Comparison of ENCODE assay signal across 18 cellular contexts in genomic region chr14:95623195-95623594, GRCh38.
A peak's percentile ranks its signal among the peaks of the same experiment; 100 is the strongest.
DNase-seq lines count a peak whose midpoint lies in the region; ATAC-seq and TF ChIP-seq lines count a peak whose summit lies in the region.
"Had no signal": no experiment of that assay in that cellular context is flagged by ENCODE, and none has a peak within 500 bp of the region (broad histone marks: within the 10 kb centered on the region; RNA-seq: fewer than 3 reads in every experiment).

No MANE protein-coding gene starts in this region.

- TF ChIP-seq CTCF in AG10803 (conservative IDR thresholded peaks at IDR 0.05; ENCODE audit: low read length) (no peak), SU-DHL-6 (IDR thresholded peaks at IDR 0.05; ENCODE audit: insufficient read depth, low read length, poor library complexity, severe bottlenecking) (no peak), fibroblast of the aortic adventitia (IDR thresholded peaks at IDR 0.05; ENCODE audit: insufficient read depth, low read length) (no peak), upper lobe of left lung (IDR thresholded peaks at IDR 0.05) (no peak), vagina (IDR thresholded peaks at IDR 0.05) (no peak)

- peak; percentile 1 for DNase-seq in AG10803 (ENCODE audit: low read depth)
- peak; percentile 1 for DNase-seq in EH (ENCODE audit: low read depth)
- peak; percentile 1 for DNase-seq in fibroblast of the aortic adventitia (ENCODE audit: low read depth)
- DNase-seq in upper lobe of left lung = no peak
- no peak for DNase-seq in MV-4-11 (lab: John Stamatoyannopoulos, UW)
- no peak for DNase-seq in NCI-H524 (lab: John Stamatoyannopoulos, UW)
- no peak for DNase-seq in vagina (ENCODE audit: extremely low spot score in 2 of 2)
- DNase-seq: Calu3, DND-41, H7, NCI-H1105, NCI-H1436 treated with DMSO at 0.1 percent for 48 hours, NCI-H187 treated with DMSO at 0.1 percent for 48 hours, NCI-H2107, NCI-H524 treated with DMSO at 0.1 percent for 48 hours, NCI-H774 had no signal

- H3K4me1 ChIP-seq in upper lobe of left lung (no peaks in the 10 kb centered on the region), vagina (no peaks in the 10 kb centered on the region)

- ATAC-seq in upper lobe of left lung (ENCODE audit: low FRiP score in 2 of 2) = no peak
- ATAC-seq: SK-N-SH treated with all-trans-retinoic acid at 6 μM for 48 hours had no signal

- WGBS in upper lobe of left lung, 2 donors = 56 to 68% methylated on average over 5 of the region's 5 CpGs

- no peak overlapping the region for H3K9ac ChIP-seq in SU-DHL-6 (ENCODE audit: low read length)

- no peaks in the 10 kb centered on the region for H3K9me2 ChIP-seq in SU-DHL-6 (replicated peaks; ENCODE audit: insufficient read depth, low read length)

- TF ChIP-seq POLR2A in upper lobe of left lung (IDR thresholded peaks at IDR 0.05) = no peak
- TF ChIP-seq POLR2A in vagina (IDR thresholded peaks at IDR 0.05) = no peak

- no peaks in the 10 kb centered on the region for H3F3A ChIP-seq in SU-DHL-6 (ENCODE audit: insufficient read depth)

- H3K36me3 ChIP-seq in SU-DHL-6 (ENCODE audit: low read length) (no peaks in the 10 kb centered on the region), upper lobe of left lung (no peaks in the 10 kb centered on the region), vagina (no peaks in the 10 kb centered on the region)

- no peak overlapping the region for H3K27ac ChIP-seq in SU-DHL-6 (ENCODE audit: low read depth, low read length)
- H3K27ac ChIP-seq in upper lobe of left lung = no peak overlapping the region
- H3K27ac ChIP-seq in vagina = no peak overlapping the region

- intact Hi-C loops in vagina (cut with DNase I) = no loop called here

- H3K9me3 ChIP-seq in SU-DHL-6 (ENCODE audit: insufficient read depth, low read length) = no peaks in the 10 kb centered on the region
- H3K9me3 ChIP-seq in upper lobe of left lung = no peaks in the 10 kb centered on the region
- no peaks in the 10 kb centered on the region for H3K9me3 ChIP-seq in vagina

- H3K4me2 ChIP-seq in SU-DHL-6 (ENCODE audit: low read depth, low read length, poor library complexity, severe bottlenecking) = peak overlapping the region; percentile 58

- H3K4me3 ChIP-seq in AG10803 (ENCODE audit: low read length) (no peak overlapping the region), SU-DHL-6 (ENCODE audit: insufficient read depth, low read length, poor library complexity, severe bottlenecking) (no peak overlapping the region), fibroblast of the aortic adventitia (ENCODE audit: low read depth, low read length) (no peak overlapping the region), upper lobe of left lung (no peak overlapping the region), vagina (no peak overlapping the region)

- H3K27me3 ChIP-seq in SU-DHL-6 (ENCODE audit: low read length) = no peaks in the 10 kb centered on the region
- no peaks in the 10 kb centered on the region for H3K27me3 ChIP-seq in upper lobe of left lung
- no peaks in the 10 kb centered on the region for H3K27me3 ChIP-seq in vagina

- no peak for TF ChIP-seq EP300 in upper lobe of left lung (IDR thresholded peaks at IDR 0.05)

- H2AFZ ChIP-seq in SU-DHL-6 (ENCODE audit: low read depth, low read length, severe bottlenecking) = no peak overlapping the region

- H3K79me2 ChIP-seq in SU-DHL-6 (ENCODE audit: insufficient read depth, low read length) = peaks cover 53% of the 10 kb centered on the region

- H4K20me1 ChIP-seq in SU-DHL-6 (ENCODE audit: low read depth, low read length) = no peaks in the 10 kb centered on the region

Comparison
In these comparisons a context has a peak if more than half of its experiments do, and no peak if none do; other contexts are left out.
1. DNase-seq: peak in AG10803 (single experiment), EH (single experiment) and fibroblast of the aortic adventitia (single experiment); none in upper lobe of left lung (0 of 2), MV-4-11 (single experiment), NCI-H524 (0 of 2) and vagina (0 of 2).